ENCODE assay signal across 26 cellular contexts in genomic region chr20:63465380-63466249, GRCh38. TPM values are rescaled to one million over a fixed set of nuclear protein-coding genes. Genes with fewer than 3 reads are reported as not detected.
"Had no signal": no experiment of that assay in that cellular context is flagged by ENCODE, and none has a peak within 500 bp of the region (broad histone marks: within the 10 kb centered on the region; RNA-seq: fewer than 3 reads in every experiment).

No MANE protein-coding gene starts in this region.

- H3K27ac ChIP-seq: brain microvascular endothelial cell, coronary artery, upper lobe of left lung had no signal

- H3K36me3 ChIP-seq: brain microvascular endothelial cell, upper lobe of left lung had no signal

- ATAC-seq: activated CD4-positive, CD25-positive, alpha-beta regulatory T cell treated with anti-CD3 and anti-CD28 coated beads, Interleukin-2, amount 50 U/mL, for 24 hours; activated CD8-positive, alpha-beta memory T cell treated with anti-CD3 and anti-CD28 coated beads, Interleukin-2, amount 10 ng/mL, durations not matched to agents 7 days and 5 days; activated CD8-positive, alpha-beta T cell treated with anti-CD3 and anti-CD28 coated beads for 36 hours; activated naive CD8-positive, alpha-beta T cell treated with anti-CD3 and anti-CD28 coated beads, Interleukin-2, amount 50 U/mL, for 24 hours; left colon had no signal

- H3K4me3 ChIP-seq: coronary artery, upper lobe of left lung had no signal

- H3K36me3 Mint-ChIP-seq: activated CD8-positive, alpha-beta memory T cell treated with anti-CD3 and anti-CD28 coated beads, Interleukin-2, amount 10 ng/mL, durations not matched to agents 7 days and 5 days; memory B cell had no signal

- H3K4me3 Mint-ChIP-seq: activated CD4-positive, alpha-beta T cell treated with anti-CD3 and anti-CD28 coated beads, Interleukin-2, amount 10 ng/mL, durations not matched to agents 7 days and 5 days; activated CD8-positive, alpha-beta memory T cell treated with anti-CD3 and anti-CD28 coated beads, Interleukin-2, amount 10 ng/mL, durations not matched to agents 7 days and 5 days; activated CD8-positive, alpha-beta T cell treated with anti-CD3 and anti-CD28 coated beads for 36 hours; activated naive CD8-positive, alpha-beta T cell treated with anti-CD3 and anti-CD28 coated beads, Interleukin-2, amount 50 U/mL, for 24 hours; central memory CD8-positive, alpha-beta T cell; memory B cell; nephron had no signal

- H3K4me1 Mint-ChIP-seq: activated CD4-positive, alpha-beta T cell treated with anti-CD3 and anti-CD28 coated beads, Interleukin-2, amount 10 ng/mL, durations not matched to agents 7 days and 5 days; activated CD8-positive, alpha-beta memory T cell treated with anti-CD3 and anti-CD28 coated beads, Interleukin-2, amount 10 ng/mL, durations not matched to agents 7 days and 5 days; activated naive CD8-positive, alpha-beta T cell treated with anti-CD3 and anti-CD28 coated beads, Interleukin-2, amount 50 U/mL, for 24 hours; central memory CD8-positive, alpha-beta T cell; memory B cell; nephron had no signal

- H3K27ac Mint-ChIP-seq: activated CD4-positive, alpha-beta T cell treated with anti-CD3 and anti-CD28 coated beads, Interleukin-2, amount 10 ng/mL, durations not matched to agents 7 days and 5 days; activated CD8-positive, alpha-beta memory T cell treated with anti-CD3 and anti-CD28 coated beads, Interleukin-2, amount 10 ng/mL, durations not matched to agents 7 days and 5 days; activated CD8-positive, alpha-beta T cell treated with anti-CD3 and anti-CD28 coated beads for 36 hours; activated naive CD8-positive, alpha-beta T cell treated with anti-CD3 and anti-CD28 coated beads, Interleukin-2, amount 50 U/mL, for 24 hours; memory B cell; nephron had no signal

- H3K9me3 Mint-ChIP-seq: activated CD4-positive, alpha-beta T cell treated with anti-CD3 and anti-CD28 coated beads, Interleukin-2, amount 10 ng/mL, durations not matched to agents 7 days and 5 days; activated CD8-positive, alpha-beta T cell treated with anti-CD3 and anti-CD28 coated beads for 36 hours; activated naive CD8-positive, alpha-beta T cell treated with anti-CD3 and anti-CD28 coated beads, Interleukin-2, amount 50 U/mL, for 24 hours; central memory CD8-positive, alpha-beta T cell; memory B cell; nephron had no signal

- DNase-seq: activated CD4-positive, alpha-beta T cell treated with anti-CD3 and anti-CD28 coated beads, Interleukin-2, amount 10 ng/mL, durations not matched to agents 7 days and 5 days; activated CD8-positive, alpha-beta memory T cell treated with anti-CD3 and anti-CD28 coated beads, Interleukin-2, amount 10 ng/mL, durations not matched to agents 7 days and 5 days; activated CD8-positive, alpha-beta T cell treated with anti-CD3 and anti-CD28 coated beads for 36 hours; activated effector memory CD4-positive, alpha-beta T cell treated with anti-CD3 and anti-CD28 coated beads, Interleukin-2, amount 50 U/mL, for 16 hours; activated naive CD4-positive, alpha-beta T cell treated with anti-CD3 and anti-CD28 coated beads, Interleukin-2, amount 50 U/mL, for 16 hours; activated naive CD8-positive, alpha-beta T cell treated with anti-CD3 and anti-CD28 coated beads, Interleukin-2, amount 50 U/mL, for 24 hours; activated T-cell treated with anti-CD3 and anti-CD28 coated beads for 4 hours; aorta; brain microvascular endothelial cell; left colon; stimulated activated CD4-positive, alpha-beta T cell treated with anti-CD3 and anti-CD28 coated beads, Interleukin-2, amount 100 ng/mL, for 48 hours; stimulated activated naive CD4-positive, alpha-beta T cell had no signal

- H3K9me3 ChIP-seq: upper lobe of left lung had no signal

- H3K4me1 ChIP-seq: upper lobe of left lung had no signal

RNA-seq across cellular contexts. Expression of gene KCNQ2, which starts 6.8 kb away (rescaled TPM):
- total RNA-seq: activated CD8-positive, alpha-beta T cell treated with anti-CD3 and anti-CD28 coated beads for 36 hours; aorta; epithelial cell of proximal tubule; fibroblast of villous mesenchyme; lower leg skin; myocyte; omental fat pad; posterior vena cava; renal cortical epithelial cell had no signal
- polyA plus RNA-seq: aorta, keratinocyte had no signal
